In the genomic region with DNA sequence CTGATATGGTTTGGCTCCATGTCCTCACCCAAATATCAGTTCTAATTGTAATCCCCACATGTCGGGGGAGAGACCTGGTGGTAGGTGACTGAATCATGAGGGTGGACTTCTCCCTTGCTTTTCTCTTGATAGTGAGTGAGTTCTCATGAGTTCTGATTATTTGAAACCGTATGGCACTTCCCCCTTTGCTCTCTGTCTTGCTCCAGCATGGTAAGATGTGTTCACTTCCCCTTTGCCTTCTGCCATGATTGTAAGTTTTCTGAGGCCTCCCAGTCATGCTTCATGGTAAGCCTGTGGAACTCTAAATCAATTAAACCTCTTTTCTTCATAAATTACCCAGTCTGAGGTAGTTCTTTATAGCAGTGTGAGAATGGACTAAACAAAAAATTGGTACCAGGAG, we compare ENCODE assay signal across 20 cellular contexts.
"Had no signal": no experiment of that assay in that cellular context is flagged by ENCODE, and none has a peak within 500 bp of the region (broad histone marks: within the 10 kb centered on the region; RNA-seq: fewer than 3 reads in every experiment).

No MANE protein-coding gene starts in this region.

- H3K27me3 ChIP-seq: cardiac muscle cell, esophagus squamous epithelium, spleen, testis had no signal

- DNase-seq: activated CD4-positive, alpha-beta memory T cell treated with anti-CD3 and anti-CD28 coated beads, Interleukin-2, amount 10 ng/mL, durations not matched to agents 7 days and 5 days; activated CD4-positive, alpha-beta T cell treated with anti-CD3 and anti-CD28 coated beads for 36 hours; activated naive CD4-positive, alpha-beta T cell treated with Interleukin-2 at 50 U/mL for 16 hours; activated naive CD8-positive, alpha-beta T cell treated with anti-CD3 and anti-CD28 coated beads, Interleukin-2, amount 10 ng/mL, durations not matched to agents 7 days and 5 days; activated T-cell treated with anti-CD3 and anti-CD28 coated beads, Interleukin-2, amount 50 U/mL, for 1 hour; amygdala; dermis blood vessel endothelial cell; effector memory CD4-positive, alpha-beta T cell; esophagus squamous epithelium; immature natural killer cell; kidney glomerular epithelial cell; left ventricle myocardium inferior; mammary epithelial cell; midbrain; posterior cingulate gyrus; retina; spleen; stimulated activated CD4-positive, alpha-beta T cell treated with anti-CD3 and anti-CD28 coated beads, Interleukin-4, amount 100 ng/mL, for 4 hours; testis had no signal

- H3K36me3 ChIP-seq: cardiac muscle cell, esophagus squamous epithelium, left ventricle myocardium inferior, spleen had no signal

- H3K4me3 ChIP-seq: cardiac muscle cell, esophagus squamous epithelium, left ventricle myocardium inferior, spleen, testis had no signal

- H3K4me1 ChIP-seq: esophagus squamous epithelium, spleen, testis had no signal

- H3K9me3 ChIP-seq: testis had no signal

- H3K27ac ChIP-seq: cardiac muscle cell, esophagus squamous epithelium, left ventricle myocardium inferior, spleen, testis had no signal
